Comparison of ENCODE assay signal across 13 cellular contexts in the genomic region with DNA sequence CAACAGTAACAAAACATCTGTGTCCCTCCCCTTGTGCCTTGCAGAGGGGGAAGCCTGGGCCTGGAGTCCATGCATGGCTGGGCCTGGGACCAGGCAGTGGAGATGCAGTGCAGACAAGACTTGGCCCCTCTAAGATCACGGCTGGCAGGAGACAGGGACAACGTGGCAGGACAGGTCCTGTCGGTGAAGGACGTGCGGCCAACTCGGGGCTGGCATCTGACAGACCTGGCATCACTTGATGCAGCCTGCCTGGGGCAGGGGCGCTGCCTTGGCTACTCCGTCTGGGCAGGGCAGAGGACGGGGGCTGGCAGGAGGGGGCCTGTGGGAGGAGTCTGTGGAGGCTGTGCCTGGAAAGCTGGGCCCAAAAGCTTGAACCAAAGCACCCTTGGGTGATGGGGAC.
"Had no signal": no experiment of that assay in that cellular context is flagged by ENCODE, and none has a peak within 500 bp of the region (broad histone marks: within the 10 kb centered on the region; RNA-seq: fewer than 3 reads in every experiment).

No MANE protein-coding gene starts in this region.

- H3K36me3 ChIP-seq: thoracic aorta, vagina had no signal

- H3K4me1 ChIP-seq: vagina had no signal

- H3K27me3 ChIP-seq: vagina had no signal

- H3K9me3 ChIP-seq: thoracic aorta, vagina had no signal

- H3K9me3 Mint-ChIP-seq: activated naive CD4-positive, alpha-beta T cell treated with anti-CD3 and anti-CD28 coated beads, Interleukin-2, amount 50 U/mL, for 24 hours; effector memory CD8-positive, alpha-beta T cell; stimulated activated naive CD8-positive, alpha-beta T cell treated with anti-CD3 and anti-CD28 coated beads, Interleukin-15, amount 100 ng/mL, for 72 hours; T-helper 2 cell treated with Interferon-gamma antibody and Interleukin-4, amounts not matched to agents 5 μg/mL and 100 μg/mL, for 36 hours had no signal

- H3K36me3 Mint-ChIP-seq: activated naive CD4-positive, alpha-beta T cell treated with anti-CD3 and anti-CD28 coated beads, Interleukin-2, amount 50 U/mL, for 24 hours; naive thymus-derived CD4-positive, alpha-beta T cell had no signal

- H3K27ac Mint-ChIP-seq: activated CD4-positive, alpha-beta memory T cell treated with anti-CD3 and anti-CD28 coated beads, Interleukin-2, amount 10 ng/mL, durations not matched to agents 7 days and 5 days; activated CD4-positive, alpha-beta T cell treated with anti-CD3 and anti-CD28 coated beads for 36 hours; activated naive CD4-positive, alpha-beta T cell treated with anti-CD3 and anti-CD28 coated beads, Interleukin-2, amount 50 U/mL, for 24 hours; effector memory CD8-positive, alpha-beta T cell; naive thymus-derived CD4-positive, alpha-beta T cell; stimulated activated naive CD8-positive, alpha-beta T cell treated with anti-CD3 and anti-CD28 coated beads, Interleukin-15, amount 100 ng/mL, for 72 hours; T-helper 2 cell treated with Interferon-gamma antibody and Interleukin-4, amounts not matched to agents 5 μg/mL and 100 μg/mL, for 36 hours had no signal

- H3K27ac ChIP-seq: thoracic aorta, vagina had no signal

- H3K4me3 Mint-ChIP-seq: activated CD4-positive, alpha-beta memory T cell treated with anti-CD3 and anti-CD28 coated beads, Interleukin-2, amount 10 ng/mL, durations not matched to agents 7 days and 5 days; activated CD4-positive, alpha-beta T cell treated with anti-CD3 and anti-CD28 coated beads for 36 hours; activated naive CD4-positive, alpha-beta T cell treated with anti-CD3 and anti-CD28 coated beads, Interleukin-2, amount 50 U/mL, for 24 hours; effector memory CD8-positive, alpha-beta T cell; naive thymus-derived CD4-positive, alpha-beta T cell; stimulated activated naive CD8-positive, alpha-beta T cell treated with anti-CD3 and anti-CD28 coated beads, Interleukin-15, amount 100 ng/mL, for 72 hours; T-helper 2 cell treated with Interferon-gamma antibody and Interleukin-4, amounts not matched to agents 5 μg/mL and 100 μg/mL, for 36 hours had no signal

- H3K4me1 Mint-ChIP-seq: activated CD4-positive, alpha-beta memory T cell treated with anti-CD3 and anti-CD28 coated beads, Interleukin-2, amount 10 ng/mL, durations not matched to agents 7 days and 5 days; activated CD4-positive, alpha-beta T cell treated with anti-CD3 and anti-CD28 coated beads for 36 hours; activated naive CD4-positive, alpha-beta T cell treated with anti-CD3 and anti-CD28 coated beads, Interleukin-2, amount 50 U/mL, for 24 hours; naive thymus-derived CD4-positive, alpha-beta T cell; stimulated activated naive CD8-positive, alpha-beta T cell treated with anti-CD3 and anti-CD28 coated beads, Interleukin-15, amount 100 ng/mL, for 72 hours had no signal

- H3K27me3 Mint-ChIP-seq: activated CD4-positive, alpha-beta T cell treated with anti-CD3 and anti-CD28 coated beads for 36 hours had no signal

- DNase-seq: activated CD4-positive, alpha-beta memory T cell treated with anti-CD3 and anti-CD28 coated beads, Interleukin-2, amount 10 ng/mL, durations not matched to agents 7 days and 5 days; activated CD4-positive, alpha-beta T cell treated with anti-CD3 and anti-CD28 coated beads for 36 hours; central memory CD4-positive, alpha-beta T cell; effector memory CD8-positive, alpha-beta T cell; hippocampal formation; left cardiac atrium; naive thymus-derived CD4-positive, alpha-beta T cell; stimulated activated CD4-positive, alpha-beta T cell treated with anti-CD3 and anti-CD28 coated beads, Interleukin-4, amount 100 ng/mL, for 4 hours; stimulated activated naive CD8-positive, alpha-beta T cell treated with anti-CD3 and anti-CD28 coated beads, Interleukin-15, amount 100 ng/mL, for 72 hours had no signal

- H3K4me3 ChIP-seq: thoracic aorta, vagina had no signal

- ATAC-seq: activated CD4-positive, alpha-beta T cell treated with anti-CD3 and anti-CD28 coated beads for 36 hours; effector memory CD8-positive, alpha-beta T cell; left cardiac atrium; naive thymus-derived CD4-positive, alpha-beta T cell; stimulated activated naive CD8-positive, alpha-beta T cell treated with anti-CD3 and anti-CD28 coated beads, Interleukin-15, amount 100 ng/mL, for 72 hours had no signal
